Comparison of ENCODE assay signal across 1 cellular context in the genomic region with DNA sequence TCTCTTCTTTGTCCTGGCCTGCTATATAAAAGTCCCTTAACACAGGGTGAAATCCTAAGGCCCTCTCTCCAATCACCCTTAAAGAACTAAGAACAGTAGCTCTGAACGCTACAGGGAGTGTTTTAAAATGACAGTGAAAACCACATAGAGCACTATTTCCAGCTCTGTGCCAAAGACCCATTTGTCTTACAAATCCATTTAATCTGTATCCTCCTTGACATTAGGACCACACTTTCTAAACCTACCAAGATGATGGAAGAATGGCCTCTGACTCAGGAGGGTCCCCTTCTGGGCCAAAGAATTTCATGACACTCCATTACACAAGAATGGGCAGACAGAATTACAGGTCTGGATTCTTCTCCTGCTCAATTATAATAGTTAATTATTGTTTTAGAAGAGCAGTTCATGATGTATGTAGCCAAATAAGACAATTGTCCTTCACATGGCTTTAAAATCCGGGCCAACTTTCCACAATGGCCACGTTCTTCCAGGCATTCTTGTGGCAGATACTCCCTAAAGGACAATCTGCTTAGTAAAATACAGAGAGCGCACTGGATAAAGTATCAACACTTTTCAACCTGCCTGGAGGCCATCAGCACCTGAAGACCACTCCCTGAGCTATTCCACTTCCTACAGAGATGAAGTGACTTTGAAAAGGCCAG.
TF ChIP-seq lines count a peak whose summit lies in the region.

No MANE protein-coding gene starts in this region.

TF ChIP-seq in GM12878, 131 proteins besides CTCF, POLR2A, EP300 and RAD21 (continued from another document):
- TF ChIP-seq, protein P1, sequence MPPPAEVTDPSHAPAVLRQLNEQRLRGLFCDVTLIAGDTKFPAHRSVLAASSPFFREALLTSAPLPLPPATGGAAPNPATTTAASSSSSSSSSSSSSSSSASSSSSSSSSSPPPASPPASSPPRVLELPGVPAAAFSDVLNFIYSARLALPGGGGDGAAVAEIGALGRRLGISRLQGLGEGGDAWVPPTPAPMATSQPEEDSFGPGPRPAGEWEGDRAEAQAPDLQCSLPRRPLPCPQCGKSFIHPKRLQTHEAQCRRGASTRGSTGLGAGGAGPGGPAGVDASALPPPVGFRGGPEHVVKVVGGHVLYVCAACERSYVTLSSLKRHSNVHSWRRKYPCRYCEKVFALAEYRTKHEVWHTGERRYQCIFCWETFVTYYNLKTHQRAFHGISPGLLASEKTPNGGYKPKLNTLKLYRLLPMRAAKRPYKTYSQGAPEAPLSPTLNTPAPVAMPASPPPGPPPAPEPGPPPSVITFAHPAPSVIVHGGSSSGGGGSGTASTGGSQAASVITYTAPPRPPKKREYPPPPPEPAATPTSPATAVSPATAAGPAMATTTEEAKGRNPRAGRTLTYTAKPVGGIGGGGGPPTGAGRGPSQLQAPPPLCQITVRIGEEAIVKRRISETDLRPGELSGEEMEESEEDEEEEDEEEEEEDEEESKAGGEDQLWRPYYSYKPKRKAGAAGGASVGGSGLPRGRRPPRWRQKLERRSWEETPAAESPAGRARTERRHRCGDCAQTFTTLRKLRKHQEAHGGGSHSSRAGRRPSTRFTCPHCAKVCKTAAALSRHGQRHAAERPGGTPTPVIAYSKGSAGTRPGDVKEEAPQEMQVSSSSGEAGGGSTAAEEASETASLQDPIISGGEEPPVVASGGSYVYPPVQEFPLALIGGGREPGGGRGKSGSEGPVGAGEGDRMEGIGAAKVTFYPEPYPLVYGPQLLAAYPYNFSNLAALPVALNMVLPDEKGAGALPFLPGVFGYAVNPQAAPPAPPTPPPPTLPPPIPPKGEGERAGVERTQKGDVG (CRISPR knock-in tag; IDR thresholded peaks at IDR 0.05), result no peak
